In genomic region chr3:57758686-57759085, GRCh38 we compare ENCODE assay signal across 10 cellular contexts. TPM values are rescaled to one million over a fixed set of nuclear protein-coding genes. Genes with fewer than 3 reads are reported as not detected.
DNase-seq lines count a peak whose midpoint lies in the region; ATAC-seq and TF ChIP-seq lines count a peak whose summit lies in the region.
"Had no signal": no experiment of that assay in that cellular context is flagged by ENCODE, and none has a peak within 500 bp of the region (broad histone marks: within the 10 kb centered on the region; RNA-seq: fewer than 3 reads in every experiment).

No MANE protein-coding gene starts in this region.

- no peaks in the 10 kb centered on the region for H3K27me3 ChIP-seq in left ventricle myocardium inferior (ENCODE audit: low read depth)
- no peaks in the 10 kb centered on the region for H3K27me3 ChIP-seq in left lung
- H3K27me3 ChIP-seq: testis had no signal

- intact Hi-C loops in left ventricle myocardium inferior (cut with micrococcal nuclease): no loop called here
- intact Hi-C loops in left cardiac atrium (cut with DNase I): no loop called here
- intact Hi-C loops in left lung (cut with DNase I): no loop called here

- no peak for ATAC-seq in left cardiac atrium
- no peak for ATAC-seq in left lung
- ATAC-seq in GM19023 (IDR thresholded peaks at IDR 0.05; ENCODE audit: unreplicated experiment): no peak
- no peak for ATAC-seq in HG03097 (IDR thresholded peaks at IDR 0.05; ENCODE audit: low FRiP score, unreplicated experiment)

- H3K4me1 ChIP-seq in left ventricle myocardium inferior (peaks cover 79% of the 10 kb centered on the region), left lung (peaks cover 0 to 63% of the 10 kb centered on the region in 2 donors)

- H3K9me3 ChIP-seq in left ventricle myocardium inferior (replicated peaks): no peaks in the 10 kb centered on the region
- no peaks in the 10 kb centered on the region for H3K9me3 ChIP-seq in left lung
- H3K9me3 ChIP-seq: testis had no signal

- DNase-seq in left ventricle myocardium inferior (no peak), left cardiac atrium (no peak), astrocyte of the cerebellum (ENCODE audit: low read depth) (no peak), left lung (no peak), retina (no peak), NCI-H345 (lab: John Stamatoyannopoulos, UW) (no peak)
- DNase-seq: NCI-H1436, testis had no signal

- in situ Hi-C loops in astrocyte of the cerebellum (cut with HindIII; ENCODE audit: low sequenced_read_pairs): no loop called here

- TF ChIP-seq CTCF in left ventricle myocardium inferior (IDR thresholded peaks at IDR 0.05; ENCODE audit: borderline replicate concordance) (no peak), astrocyte of the cerebellum (IDR thresholded peaks at IDR 0.05; ENCODE audit: low read depth, low read length, missing control alignments) (no peak), left lung (IDR thresholded peaks at IDR 0.05) (no peak)

- H3K27ac ChIP-seq in left ventricle myocardium inferior (replicated peaks) (no peak overlapping the region), left lung (no peak overlapping the region)
- H3K27ac ChIP-seq: testis had no signal

- H3K36me3 ChIP-seq in left ventricle myocardium inferior (peaks cover 22% of the 10 kb centered on the region), left lung (peaks cover 0 to 11% of the 10 kb centered on the region in 2 donors)

- H3K4me3 ChIP-seq in left ventricle myocardium inferior: peak overlapping the region; percentile 84
- peak overlapping the region; percentile 74 for H3K4me3 ChIP-seq in astrocyte of the cerebellum (ENCODE audit: low read depth, low read length)
- H3K4me3 ChIP-seq in left lung: peak overlapping the region; percentile 92 to 98
- H3K4me3 ChIP-seq: testis had no signal

RNA-seq across cellular contexts. Expression of gene SLMAP, which starts 2.6 kb away (rescaled TPM):
- total RNA-seq in left ventricle myocardium inferior (316 TPM), left cardiac atrium (100 to 1,000 TPM; 213 to 259 TPM), left lung (10 to 100 TPM; 62.1 to 65.3 TPM)
